Comparison of ENCODE assay signal across 8 cellular contexts in genomic region chr3:113035387-113035982, GRCh38. TPM values are rescaled to one million over a fixed set of nuclear protein-coding genes. Genes with fewer than 3 reads are reported as not detected.
DNase-seq lines count a peak whose midpoint lies in the region; ATAC-seq lines count a peak whose summit lies in the region.

No MANE protein-coding gene starts in this region.

- H3K79me2 ChIP-seq in trophoblast cell (ENCODE audit: control insufficient read depth, insufficient read depth, low read length, poor library complexity): no peaks in the 10 kb centered on the region

- DNase-seq in CMK (ENCODE audit: low read depth) (peak; percentile 29), NCI-H774 (lab: John Stamatoyannopoulos, UW) (peak; percentile 25), glomerular visceral epithelial cell (ENCODE audit: extremely low spot score) (peak; percentile 60), trophoblast cell (peak; percentile 57 to 87)
- peak; percentile 34 to 42 for DNase-seq in activated T-cell treated with anti-CD3 and anti-CD28 coated beads, Interleukin-2, amount 50 U/mL, for 72 hours

- H3K4me3 Mint-ChIP-seq in activated T-cell treated with anti-CD3 and anti-CD28 coated beads, Interleukin-2, amount 50 U/mL, for 72 hours: no peak overlapping the region

- no peak overlapping the region for H2BK12ac ChIP-seq in trophoblast cell (ENCODE audit: low read length)

- no peak overlapping the region for H3K23ac ChIP-seq in trophoblast cell (ENCODE audit: low read length)

- no peak overlapping the region for H2BK120ac ChIP-seq in trophoblast cell (ENCODE audit: insufficient read depth, low read length, poor library complexity)

- H3K4me2 ChIP-seq in trophoblast cell (ENCODE audit: low read length): no peak overlapping the region

- no peak overlapping the region for H3K18ac ChIP-seq in trophoblast cell (ENCODE audit: low read length)

- no CpG with 5 or more reads among the region's 6 CpGs for WGBS in trophoblast cell (ENCODE audit: extremely low coverage, insufficient coverage, insufficient read length)

- peak; percentile 88 for ATAC-seq in GM18867 (IDR thresholded peaks at IDR 0.05; ENCODE audit: unreplicated experiment)
- peak; percentile 67 for ATAC-seq in HG03457 (IDR thresholded peaks at IDR 0.05; ENCODE audit: unreplicated experiment)
- peak; percentile 61 to 62 for ATAC-seq in activated T-cell treated with anti-CD3 and anti-CD28 coated beads, Interleukin-2, amount 50 U/mL, for 72 hours (replicated peaks in 1 of 2)
- no peak for ATAC-seq in GM21515 (IDR thresholded peaks at IDR 0.05; ENCODE audit: unreplicated experiment)

- H3K14ac ChIP-seq in trophoblast cell (ENCODE audit: low read length): no peak overlapping the region

- no peaks in the 10 kb centered on the region for H3K4me1 ChIP-seq in trophoblast cell (ENCODE audit: control insufficient read depth in 1 of 2, insufficient read depth in 2 of 2, low read length in 2 of 2)

- H3K4me1 Mint-ChIP-seq in activated T-cell treated with anti-CD3 and anti-CD28 coated beads, Interleukin-2, amount 50 U/mL, for 72 hours (ENCODE audit: low read depth): no peaks in the 10 kb centered on the region

- H4K12ac ChIP-seq in trophoblast cell (ENCODE audit: low read depth, low read length): no peak overlapping the region

- no peaks in the 10 kb centered on the region for H3K27me3 ChIP-seq in trophoblast cell (ENCODE audit: insufficient read depth, low read length)

- no peaks in the 10 kb centered on the region for H3K9me3 ChIP-seq in trophoblast cell (ENCODE audit: insufficient read depth, low read depth, low read length)

- no peaks in the 10 kb centered on the region for H3K36me3 Mint-ChIP-seq in activated T-cell treated with anti-CD3 and anti-CD28 coated beads, Interleukin-2, amount 50 U/mL, for 72 hours (ENCODE audit: insufficient read depth in 2 of 2)

- no peaks in the 10 kb centered on the region for H3K36me3 ChIP-seq in trophoblast cell (ENCODE audit: control insufficient read depth in 1 of 2, insufficient read depth in 2 of 2, low read length in 2 of 2)

- peak overlapping the region; percentile 62 for H2AFZ ChIP-seq in trophoblast cell (ENCODE audit: insufficient read depth, low read length, poor library complexity)

- no peaks in the 10 kb centered on the region for H3K9me3 Mint-ChIP-seq in activated T-cell treated with anti-CD3 and anti-CD28 coated beads, Interleukin-2, amount 50 U/mL, for 72 hours

- no peak overlapping the region for H2BK5ac ChIP-seq in trophoblast cell (ENCODE audit: low read depth, low read length, poor library complexity)

- no peak overlapping the region for H2AK5ac ChIP-seq in trophoblast cell (ENCODE audit: low read length)

- H4K8ac ChIP-seq in trophoblast cell (ENCODE audit: low read depth, low read length): no peak overlapping the region

- H3K27me3 Mint-ChIP-seq in activated T-cell treated with anti-CD3 and anti-CD28 coated beads, Interleukin-2, amount 50 U/mL, for 72 hours (ENCODE audit: low read depth): no peaks in the 10 kb centered on the region

- H3K9ac ChIP-seq in trophoblast cell (ENCODE audit: low read length): no peak overlapping the region

- no peak overlapping the region for H3K27ac ChIP-seq in trophoblast cell (ENCODE audit: low read depth, low read length)

- no peaks in the 10 kb centered on the region for H3K79me1 ChIP-seq in trophoblast cell (ENCODE audit: low read length)

- no peak overlapping the region for H4K91ac ChIP-seq in trophoblast cell (ENCODE audit: low read depth, low read length)

- no peak overlapping the region for H3K4me3 ChIP-seq in trophoblast cell (ENCODE audit: low read depth, low read length)

- H3K4ac ChIP-seq in trophoblast cell (ENCODE audit: low read depth, low read length): no peak overlapping the region

- no peak overlapping the region for H3K27ac Mint-ChIP-seq in activated T-cell treated with anti-CD3 and anti-CD28 coated beads, Interleukin-2, amount 50 U/mL, for 72 hours

RNA-seq across cellular contexts. Expression of gene GTPBP8, which starts 44.7 kb away (rescaled TPM):
- total RNA-seq in activated T-cell treated with anti-CD3 and anti-CD28 coated beads, Interleukin-2, amount 50 U/mL, for 72 hours: 10 to 100 TPM; 27.0 to 28.7 TPM
- polyA plus RNA-seq in trophoblast cell (2013): 23.6 and 25.0 TPM in 2 replicates
